ENCODE assay signal across 5 cellular contexts in genomic region chr16:88111976-88112375, GRCh38.
DNase-seq lines count a peak whose midpoint lies in the region; ATAC-seq and TF ChIP-seq lines count a peak whose summit lies in the region.
"Not testable (repeated sequence)": the region's sequence is repeated elsewhere in the genome, so short reads cannot be mapped to it uniquely, and the experiment has no call there.

No MANE protein-coding gene starts in this region.

- POLR2A ChIA-PET in activated CD8-positive, alpha-beta T cell treated with anti-CD3 and anti-CD28 coated beads, Interleukin-2, amount 10 ng/mL, durations not matched to agents 7 days and 5 days (lab: Charles Lee); activated naive CD8-positive, alpha-beta T cell treated with anti-CD3 and anti-CD28 coated beads, Interleukin-2, amount 10 ng/mL, durations not matched to agents 7 days and 5 days (lab: Charles Lee): not testable (repeated sequence)

- not testable (repeated sequence) for H3K27me3 ChIP-seq in right lobe of liver, neural progenitor cell

- H3K4me3 ChIP-seq in right lobe of liver, neural progenitor cell: not testable (repeated sequence)

- not testable (repeated sequence) for ATAC-seq in activated CD8-positive, alpha-beta T cell treated with anti-CD3 and anti-CD28 coated beads, Interleukin-2, amount 10 ng/mL, durations not matched to agents 7 days and 5 days; activated naive CD8-positive, alpha-beta T cell treated with anti-CD3 and anti-CD28 coated beads, Interleukin-2, amount 10 ng/mL, durations not matched to agents 7 days and 5 days (ENCODE audit: low read depth)
- ATAC-seq in left lobe of liver, result peak; percentile 21
- peak in 3 of 4 donors; percentile 18 to 33 (median 24) for ATAC-seq in right lobe of liver

- not testable (repeated sequence) for H3K4me1 ChIP-seq in right lobe of liver, neural progenitor cell

- not testable (repeated sequence) for H3K4me3 Mint-ChIP-seq in activated CD8-positive, alpha-beta T cell treated with anti-CD3 and anti-CD28 coated beads, Interleukin-2, amount 10 ng/mL, durations not matched to agents 7 days and 5 days; neural progenitor cell
- peak overlapping the region; percentile 29 for H3K4me3 Mint-ChIP-seq in activated naive CD8-positive, alpha-beta T cell treated with anti-CD3 and anti-CD28 coated beads, Interleukin-2, amount 10 ng/mL, durations not matched to agents 7 days and 5 days

- H3K4me1 Mint-ChIP-seq in activated CD8-positive, alpha-beta T cell treated with anti-CD3 and anti-CD28 coated beads, Interleukin-2, amount 10 ng/mL, durations not matched to agents 7 days and 5 days (ENCODE audit: low read depth), result peaks cover 20% of the 10 kb centered on the region
- not testable (repeated sequence) for H3K4me1 Mint-ChIP-seq in activated naive CD8-positive, alpha-beta T cell treated with anti-CD3 and anti-CD28 coated beads, Interleukin-2, amount 10 ng/mL, durations not matched to agents 7 days and 5 days; neural progenitor cell

- H3K4me2 ChIP-seq in neural progenitor cell, result not testable (repeated sequence)

- H3K27me3 Mint-ChIP-seq in activated CD8-positive, alpha-beta T cell treated with anti-CD3 and anti-CD28 coated beads, Interleukin-2, amount 10 ng/mL, durations not matched to agents 7 days and 5 days (ENCODE audit: low read depth); activated naive CD8-positive, alpha-beta T cell treated with anti-CD3 and anti-CD28 coated beads, Interleukin-2, amount 10 ng/mL, durations not matched to agents 7 days and 5 days: not testable (repeated sequence)
- peaks cover 11% of the 10 kb centered on the region for H3K27me3 Mint-ChIP-seq in neural progenitor cell (ENCODE audit: insufficient read depth, low read depth)

- H3K9ac ChIP-seq in neural progenitor cell, result not testable (repeated sequence)

- H3K79me2 ChIP-seq in neural progenitor cell (ENCODE audit: low read depth), result not testable (repeated sequence)

- intact Hi-C loops in right lobe of liver (cut with DNase I), result not testable (repeated sequence)

- H3K9me3 ChIP-seq in right lobe of liver; neural progenitor cell (ENCODE audit: low read depth): not testable (repeated sequence)

- not testable (repeated sequence) for H3K27ac ChIP-seq in right lobe of liver, neural progenitor cell

- DNase-seq in activated CD8-positive, alpha-beta T cell treated with anti-CD3 and anti-CD28 coated beads, Interleukin-2, amount 10 ng/mL, durations not matched to agents 7 days and 5 days; activated naive CD8-positive, alpha-beta T cell treated with anti-CD3 and anti-CD28 coated beads, Interleukin-2, amount 10 ng/mL, durations not matched to agents 7 days and 5 days; left lobe of liver (ENCODE audit: low spot score); right lobe of liver; neural progenitor cell (ENCODE audit: low spot score): not testable (repeated sequence)

- not testable (repeated sequence) for H3K36me3 ChIP-seq in right lobe of liver, neural progenitor cell

- H2AFZ ChIP-seq in neural progenitor cell (replicated peaks), result not testable (repeated sequence)

- H3K36me3 Mint-ChIP-seq in activated CD8-positive, alpha-beta T cell treated with anti-CD3 and anti-CD28 coated beads, Interleukin-2, amount 10 ng/mL, durations not matched to agents 7 days and 5 days (ENCODE audit: low read depth); activated naive CD8-positive, alpha-beta T cell treated with anti-CD3 and anti-CD28 coated beads, Interleukin-2, amount 10 ng/mL, durations not matched to agents 7 days and 5 days; neural progenitor cell: not testable (repeated sequence)

- 59% methylated on average over 5 of the region's 13 CpGs for WGBS in right lobe of liver (ENCODE audit: insufficient coverage, low coverage, low lambda C conversion rate, missing lambda C conversion rate)

- not testable (repeated sequence) for H3F3A ChIP-seq in neural progenitor cell (ENCODE audit: low read depth)

- TF ChIP-seq CTCF in right lobe of liver (IDR thresholded peaks at IDR 0.05); neural progenitor cell (IDR thresholded peaks at IDR 0.05): not testable (repeated sequence)

- CTCF ChIA-PET in activated CD8-positive, alpha-beta T cell treated with anti-CD3 and anti-CD28 coated beads, Interleukin-2, amount 10 ng/mL, durations not matched to agents 7 days and 5 days (lab: Charles Lee), result not testable (repeated sequence)

- peak overlapping the region; percentile 30 for H3K27ac Mint-ChIP-seq in activated CD8-positive, alpha-beta T cell treated with anti-CD3 and anti-CD28 coated beads, Interleukin-2, amount 10 ng/mL, durations not matched to agents 7 days and 5 days
- H3K27ac Mint-ChIP-seq in activated naive CD8-positive, alpha-beta T cell treated with anti-CD3 and anti-CD28 coated beads, Interleukin-2, amount 10 ng/mL, durations not matched to agents 7 days and 5 days, result not testable (repeated sequence)
- peak overlapping the region; percentile 23 for H3K27ac Mint-ChIP-seq in neural progenitor cell

- not testable (repeated sequence) for TF ChIP-seq POLR2A in right lobe of liver (IDR thresholded peaks at IDR 0.05)

- H4K20me1 ChIP-seq in neural progenitor cell (ENCODE audit: low read depth), result not testable (repeated sequence)

- not testable (repeated sequence) for H3K9me3 Mint-ChIP-seq in activated CD8-positive, alpha-beta T cell treated with anti-CD3 and anti-CD28 coated beads, Interleukin-2, amount 10 ng/mL, durations not matched to agents 7 days and 5 days (ENCODE audit: insufficient read depth); activated naive CD8-positive, alpha-beta T cell treated with anti-CD3 and anti-CD28 coated beads, Interleukin-2, amount 10 ng/mL, durations not matched to agents 7 days and 5 days; neural progenitor cell
